Comparison of ENCODE assay signal across 14 cellular contexts in genomic region chr19:51372021-51372648, GRCh38. TPM values are rescaled to one million over a fixed set of nuclear protein-coding genes. Genes with fewer than 3 reads are reported as not detected.
DNase-seq lines count a peak whose midpoint lies in the region; ATAC-seq and TF ChIP-seq lines count a peak whose summit lies in the region.
"Had no signal": no experiment of that assay in that cellular context is flagged by ENCODE, and none has a peak within 500 bp of the region (broad histone marks: within the 10 kb centered on the region; RNA-seq: fewer than 3 reads in every experiment).

No MANE protein-coding gene starts in this region.

- POLR2A ChIA-PET in activated CD8-positive, alpha-beta T cell treated with anti-CD3 and anti-CD28 coated beads, Interleukin-2, amount 10 ng/mL, durations not matched to agents 7 days and 5 days (lab: Charles Lee), result interaction anchor here (0.8 to 5.6 kb wide), 8 partner anchors 9 to 76 kb away, joined by 3 to 68 read pairs (median 6); partner anchors contain the start of gene VSIG10L

- TF ChIP-seq CTCF in heart left ventricle (IDR thresholded peaks at IDR 0.05) (no peak), lower lobe of right lung (IDR thresholded peaks at IDR 0.05) (no peak), upper lobe of right lung (IDR thresholded peaks at IDR 0.05) (no peak)

- intact Hi-C loops in cardiac septum (cut with DNase I) (no loop called here), heart left ventricle (cut with DNase I) (no loop called here), lower lobe of right lung (cut with DNase I) (no loop called here), upper lobe of right lung (cut with DNase I) (no loop called here)

- DNase-seq in cardiac septum (ENCODE audit: low spot score) (peak; percentile 75), heart left ventricle (no peak), lower lobe of right lung (no peak), upper lobe of right lung (no peak)
- no peak for DNase-seq in activated CD8-positive, alpha-beta T cell treated with anti-CD3 and anti-CD28 coated beads, Interleukin-2, amount 10 ng/mL, durations not matched to agents 7 days and 5 days
- DNase-seq: foreskin keratinocyte, GOT3, midbrain, NCI-H187 treated with DMSO at 0.1 percent for 48 hours had no signal

- H3K4me1 ChIP-seq in heart left ventricle (peaks cover 0 to 30% (median 3%) of the 10 kb centered on the region in 12 donors), lower lobe of right lung (peaks cover 6% of the 10 kb centered on the region), upper lobe of right lung (no peaks in the 10 kb centered on the region)
- H3K4me1 ChIP-seq: foreskin keratinocyte had no signal

- H3K9me3 Mint-ChIP-seq in activated CD8-positive, alpha-beta T cell treated with anti-CD3 and anti-CD28 coated beads, Interleukin-2, amount 10 ng/mL, durations not matched to agents 7 days and 5 days (ENCODE audit: insufficient read depth), result no peaks in the 10 kb centered on the region

- peak overlapping the region in 1 of 12 donors; percentile 83 for H3K27ac ChIP-seq in heart left ventricle
- H3K27ac ChIP-seq in lower lobe of right lung, result peak overlapping the region; percentile 64
- H3K27ac ChIP-seq in upper lobe of right lung, result peak overlapping the region; percentile 65
- H3K27ac ChIP-seq: C4-2B, foreskin keratinocyte had no signal

- WGBS in heart left ventricle, 4 donors, result 83 to 88% (median 86%) methylated on average over 16 to 18 of the region's 18 CpGs

- peak overlapping the region; percentile 100 for H3K27ac Mint-ChIP-seq in activated CD8-positive, alpha-beta T cell treated with anti-CD3 and anti-CD28 coated beads, Interleukin-2, amount 10 ng/mL, durations not matched to agents 7 days and 5 days

- CTCF ChIA-PET in activated CD8-positive, alpha-beta T cell treated with anti-CD3 and anti-CD28 coated beads, Interleukin-2, amount 10 ng/mL, durations not matched to agents 7 days and 5 days (lab: Charles Lee), result interaction anchor here (1.1 to 5.8 kb wide), 6 partner anchors 22 to 213 kb away, joined by 3 to 39 read pairs (median 5); no protein-coding TSS in a partner anchor

- H3K9me3 ChIP-seq in heart left ventricle (no peaks in the 10 kb centered on the region), lower lobe of right lung (no peaks in the 10 kb centered on the region), upper lobe of right lung (no peaks in the 10 kb centered on the region)

- peak overlapping the region; percentile 96 for H3K4me3 Mint-ChIP-seq in activated CD8-positive, alpha-beta T cell treated with anti-CD3 and anti-CD28 coated beads, Interleukin-2, amount 10 ng/mL, durations not matched to agents 7 days and 5 days

- H3K4me3 ChIP-seq in heart left ventricle (peak overlapping the region in 2 of 12 donors; percentile 10 to 50), lower lobe of right lung (peak overlapping the region; percentile 30), upper lobe of right lung (peak overlapping the region; percentile 28)

- ATAC-seq in heart left ventricle (no peak), lower lobe of right lung (no peak), upper lobe of right lung (no peak), HG03095 (IDR thresholded peaks at IDR 0.05; ENCODE audit: unreplicated experiment) (no peak), HG02973 (IDR thresholded peaks at IDR 0.05; ENCODE audit: unreplicated experiment) (no peak), HG03159 (IDR thresholded peaks at IDR 0.05; ENCODE audit: unreplicated experiment) (no peak)
- no peak for ATAC-seq in activated CD8-positive, alpha-beta T cell treated with anti-CD3 and anti-CD28 coated beads, Interleukin-2, amount 10 ng/mL, durations not matched to agents 7 days and 5 days
- ATAC-seq: foreskin keratinocyte had no signal

- TF ChIP-seq POLR2A in heart left ventricle (IDR thresholded peaks at IDR 0.05), result no peak

- H3K27me3 Mint-ChIP-seq in activated CD8-positive, alpha-beta T cell treated with anti-CD3 and anti-CD28 coated beads, Interleukin-2, amount 10 ng/mL, durations not matched to agents 7 days and 5 days (ENCODE audit: low read depth), result no peaks in the 10 kb centered on the region

- H3K36me3 ChIP-seq in heart left ventricle (no peaks in the 10 kb centered on the region), lower lobe of right lung (no peaks in the 10 kb centered on the region), upper lobe of right lung (no peaks in the 10 kb centered on the region)

- H3K27me3 ChIP-seq in heart left ventricle (no peaks in the 10 kb centered on the region), lower lobe of right lung (ENCODE audit: low read depth) (no peaks in the 10 kb centered on the region), upper lobe of right lung (no peaks in the 10 kb centered on the region)
- H3K27me3 ChIP-seq: foreskin keratinocyte had no signal

- H3K36me3 Mint-ChIP-seq in activated CD8-positive, alpha-beta T cell treated with anti-CD3 and anti-CD28 coated beads, Interleukin-2, amount 10 ng/mL, durations not matched to agents 7 days and 5 days (ENCODE audit: low read depth), result peaks cover 46% of the 10 kb centered on the region

- peaks cover 91% of the 10 kb centered on the region for H3K4me1 Mint-ChIP-seq in activated CD8-positive, alpha-beta T cell treated with anti-CD3 and anti-CD28 coated beads, Interleukin-2, amount 10 ng/mL, durations not matched to agents 7 days and 5 days (ENCODE audit: low read depth)

RNA-seq across cellular contexts. Expression of gene NKG7, which starts 0.3 kb away (rescaled TPM):
- 3.6 TPM for total RNA-seq in cardiac septum
- total RNA-seq in heart left ventricle, result 10 to 100 TPM in 1 of 9 donors, 1 to 10 TPM in 6, not detected in 2; 1.0 to 31.2 (median 2.4) TPM
- polyA plus RNA-seq in heart left ventricle, result 1 to 10 TPM; 1.0 to 2.9 TPM
- 100 to 1,000 TPM; 401 to 410 TPM for total RNA-seq in activated CD8-positive, alpha-beta T cell treated with anti-CD3 and anti-CD28 coated beads, Interleukin-2, amount 10 ng/mL, durations not matched to agents 7 days and 5 days
- 31.7 TPM for total RNA-seq in lower lobe of right lung
- 25.1 TPM for total RNA-seq in upper lobe of right lung
- total RNA-seq: foreskin keratinocyte had no signal
- polyA plus RNA-seq: foreskin keratinocyte had no signal

RNA-seq across cellular contexts. Expression of gene CLDND2, which starts 3.3 kb away (rescaled TPM):
- total RNA-seq in cardiac septum, result 1.0 TPM
- total RNA-seq in heart left ventricle, result 1 to 10 TPM in 3 of 9 donors, under 1 TPM in 3, not detected in 3; 0.46 to 2.3 (median 0.92) TPM
- polyA plus RNA-seq in heart left ventricle, result not detected
- total RNA-seq in activated CD8-positive, alpha-beta T cell treated with anti-CD3 and anti-CD28 coated beads, Interleukin-2, amount 10 ng/mL, durations not matched to agents 7 days and 5 days, result 1 to 10 TPM; 8.5 to 10.0 TPM
- 1.9 TPM for total RNA-seq in lower lobe of right lung
- total RNA-seq in upper lobe of right lung, result 0.64 TPM

RNA-seq across cellular contexts. Expression of gene ETFB, which starts 5.9 kb away (rescaled TPM):
- total RNA-seq in cardiac septum (180 TPM), heart left ventricle (100 to 1,000 TPM; 206 to 835 (median 280) TPM), lower lobe of right lung (59.8 TPM), upper lobe of right lung (54.5 TPM)
- polyA plus RNA-seq in heart left ventricle, result 100 to 1,000 TPM; 301 to 675 TPM
- 100 to 1,000 TPM; 137 to 141 TPM for total RNA-seq in activated CD8-positive, alpha-beta T cell treated with anti-CD3 and anti-CD28 coated beads, Interleukin-2, amount 10 ng/mL, durations not matched to agents 7 days and 5 days

RNA-seq across cellular contexts. Expression of gene LIM2, which starts 15.6 kb away (rescaled TPM):
- total RNA-seq in cardiac septum (not detected), heart left ventricle (not detected), lower lobe of right lung (not detected), upper lobe of right lung (not detected)
- polyA plus RNA-seq in heart left ventricle, result not detected
- total RNA-seq in activated CD8-positive, alpha-beta T cell treated with anti-CD3 and anti-CD28 coated beads, Interleukin-2, amount 10 ng/mL, durations not matched to agents 7 days and 5 days, result not detected
- total RNA-seq: foreskin keratinocyte, posterior vena cava had no signal
- polyA plus RNA-seq: foreskin keratinocyte had no signal

RNA-seq across cellular contexts. Expression of gene C19orf84, which starts 18.3 kb away (rescaled TPM):
- total RNA-seq in cardiac septum (not detected), heart left ventricle (not detected), lower lobe of right lung (not detected), upper lobe of right lung (not detected)
- not detected for polyA plus RNA-seq in heart left ventricle
- not detected for total RNA-seq in activated CD8-positive, alpha-beta T cell treated with anti-CD3 and anti-CD28 coated beads, Interleukin-2, amount 10 ng/mL, durations not matched to agents 7 days and 5 days
- total RNA-seq: foreskin keratinocyte, posterior vena cava had no signal
- polyA plus RNA-seq: foreskin keratinocyte had no signal

Comparison
In these comparisons a context has a peak if more than half of its experiments do, and no peak if none do; other contexts are left out.
1. RNA of gene NKG7, which starts 0.3 kb away (total RNA-seq): 401 to 410 TPM in activated CD8-positive, alpha-beta T cell treated with anti-CD3 and anti-CD28 coated beads, Interleukin-2, amount 10 ng/mL, durations not matched to agents 7 days and 5 days; 31.7 TPM in lower lobe of right lung (single experiment), 25.1 TPM in upper lobe of right lung (single experiment), 3.6 TPM in cardiac septum (single experiment) and 1.0 to 31.2 TPM in heart left ventricle; every median in the first group is over 10 times any median in the second.